ENCODE assay signal across 25 cellular contexts in the genomic region with DNA sequence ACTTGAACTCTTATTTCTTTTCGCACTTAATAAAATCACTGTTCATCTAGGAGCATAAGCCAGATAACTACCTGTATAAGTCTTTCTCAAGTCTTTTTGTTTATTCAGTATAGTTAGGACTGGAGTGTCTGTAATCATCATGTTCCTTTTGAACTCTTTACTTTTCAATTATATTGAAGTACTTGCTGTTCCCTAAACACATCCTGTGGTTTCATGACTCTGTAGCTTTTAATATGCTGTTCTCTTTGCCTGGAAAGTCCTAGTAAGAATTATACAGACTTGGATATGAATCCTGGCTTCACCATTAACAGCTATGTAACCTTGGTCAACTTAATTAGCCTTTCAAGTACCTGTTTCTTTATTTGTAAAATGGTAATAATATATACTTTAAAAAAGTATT.
DNase-seq lines count a peak whose midpoint lies in the region; ATAC-seq, FAIRE-seq and TF ChIP-seq lines count a peak whose summit lies in the region.
"Had no signal": no experiment of that assay in that cellular context is flagged by ENCODE, and none has a peak within 500 bp of the region (broad histone marks: within the 10 kb centered on the region; RNA-seq: fewer than 3 reads in every experiment).

No MANE protein-coding gene starts in this region.

- no peak for TF ChIP-seq RAD21 in HepG2 (CRISPR knock-in tag; IDR thresholded peaks at IDR 0.05)

- H3K9me3 ChIP-seq in HUES6 (ENCODE audit: control insufficient read depth, insufficient read depth, low read depth, low read length) = no peaks in the 10 kb centered on the region
- H3K9me3 ChIP-seq in gastrocnemius medialis = no peaks in the 10 kb centered on the region
- H3K9me3 ChIP-seq in HepG2 (ENCODE audit: low read length) = peaks cover 9% of the 10 kb centered on the region; the same call in 1 of the 2 replicates
- H3K9me3 ChIP-seq: SK-N-SH had no signal

- no peaks in the 10 kb centered on the region for H3K79me2 ChIP-seq in HepG2 (ENCODE audit: insufficient read depth, low read length)

- 98% methylated on average over 1 of the region's 1 CpG for WGBS in HepG2 (ENCODE audit: low lambda C conversion rate)

- H2AFZ ChIP-seq in HepG2 (ENCODE audit: low read length) = no peak overlapping the region

- TF ChIP-seq EP300 in HepG2 (IDR thresholded peaks at IDR 0.05; ENCODE audit: low read depth in 2 of 2, low read length in 2 of 2) (no peak), HepG2 (CRISPR knock-in tag; IDR thresholded peaks at IDR 0.05; ENCODE audit: borderline replicate concordance) (no peak)

- TF ChIP-seq POLR2A in gastrocnemius medialis (IDR thresholded peaks at IDR 0.05) (no peak), HepG2 (IDR thresholded peaks at IDR 0.05; ENCODE audit: insufficient read depth in 1 of 2, low read depth in 2 of 2, low read length in 2 of 2) (no peak)

- in situ Hi-C loops in gastrocnemius medialis (cut with MboI; ENCODE audit: low sequenced_read_pairs in 4 of 4) = no loop called here
- in situ Hi-C loops in HepG2 (cut with HindIII; ENCODE audit: extremely low pct_ligation_motif_present, low pct_unique_long_range_greater_than_20kb) = no loop called here

- no peak overlapping the region for H3K4me2 ChIP-seq in HepG2 (ENCODE audit: low read depth, low read length)
- H3K4me2 ChIP-seq: SK-N-SH had no signal

- CTCF ChIA-PET in HepG2 (lab: Yijun Ruan, JAX; ENCODE audit: low intra/inter-chr PET ratio, low total read pairs) = no interaction called here

- no TSS peak for BruUV-seq in HepG2 (replicated peaks; lab: Mats Ljungman, UMichigan)

- H3K4me3 ChIP-seq in HUES6 (ENCODE audit: low read depth, low read length) (no peak overlapping the region), gastrocnemius medialis (no peak overlapping the region), HepG2 (replicated peaks in 1 of 3; ENCODE audit: insufficient read depth in 1 of 3, low read depth in 2 of 3, low read length in 3 of 3) (no peak overlapping the region)
- H3K4me3 ChIP-seq: K562 had no signal

- H4K20me1 ChIP-seq in HepG2 (ENCODE audit: insufficient read depth, low read length) = no peaks in the 10 kb centered on the region

- H3K4me1 ChIP-seq in HUES6 (ENCODE audit: control insufficient read depth, insufficient read depth, low read length) = no peaks in the 10 kb centered on the region
- H3K4me1 ChIP-seq in gastrocnemius medialis = no peaks in the 10 kb centered on the region
- H3K4me1 ChIP-seq in HepG2 (ENCODE audit: insufficient read depth, low read length) = no peaks in the 10 kb centered on the region

- ATAC-seq in gastrocnemius medialis (no peak), HG02759 (IDR thresholded peaks at IDR 0.05; ENCODE audit: unreplicated experiment) (no peak), HepG2 (no peak), GM18519 (IDR thresholded peaks at IDR 0.05; ENCODE audit: low FRiP score, unreplicated experiment) (no peak)
- ATAC-seq: K562 had no signal

- H3K36me3 ChIP-seq in HUES6 (ENCODE audit: control insufficient read depth, insufficient read depth, low read length) (no peaks in the 10 kb centered on the region), gastrocnemius medialis (no peaks in the 10 kb centered on the region), HepG2 (replicated peaks in 1 of 2; ENCODE audit: control insufficient read depth in 1 of 2, insufficient read depth in 2 of 2, low read length in 2 of 2) (no peaks in the 10 kb centered on the region)

- H3K27me3 ChIP-seq in HUES6 (ENCODE audit: control insufficient read depth, insufficient read depth, low read length) = no peaks in the 10 kb centered on the region
- no peaks in the 10 kb centered on the region for H3K27me3 ChIP-seq in gastrocnemius medialis
- H3K27me3 ChIP-seq in HepG2 (ENCODE audit: control insufficient read depth in 1 of 2, insufficient read depth in 2 of 2, low read length in 2 of 2) = no peaks in the 10 kb centered on the region

- intact Hi-C loops in gastrocnemius medialis (cut with DNase I; ENCODE audit: low total_unique reads) = no loop called here
- intact Hi-C loops in HepG2 (cut with micrococcal nuclease; ENCODE audit: unreplicated experiment) = no loop called here

- H3K9ac ChIP-seq in HUES6 (ENCODE audit: low read length) = no peak overlapping the region
- no peak overlapping the region for H3K9ac ChIP-seq in HepG2 (ENCODE audit: insufficient read depth, low read depth, low read length)
- H3K9ac ChIP-seq: SK-N-SH had no signal

- DNase-seq in NCI-H774 (lab: John Stamatoyannopoulos, UW) = peak; percentile 5
- peak; percentile 29 for DNase-seq in iris pigment epithelial cell (ENCODE audit: low read depth)
- DNase-seq in gastrocnemius medialis = no peak
- no peak for DNase-seq in HepG2 (ENCODE audit: low spot score)
- DNase-seq: DMS153, DND-41, HCEC 1CT, NCI-H1092, NCI-H1417 treated with DMSO at 0.1 percent for 48 hours, NCI-H1694 treated with DMSO at 0.1 percent for 48 hours, NCI-H2081, NCI-H446, NCI-H526 treated with DMSO at 0.1 percent for 48 hours, SK-N-SH, SW 1271 had no signal

- POLR2A ChIA-PET in HepG2 (lab: Yijun Ruan, JAX) = no interaction called here

- TF ChIP-seq CTCF in 22Rv1 (IDR thresholded peaks at IDR 0.05) = no peak
- no peak for TF ChIP-seq CTCF in gastrocnemius medialis (IDR thresholded peaks at IDR 0.05 in 4 of 5, conservative IDR thresholded peaks at IDR 0.05 in 1 of 5)
- TF ChIP-seq CTCF in HepG2 (CRISPR knock-in tag; IDR thresholded peaks at IDR 0.05) = no peak

- peak overlapping the region; percentile 52 for H3K27ac ChIP-seq in 22Rv1
- peak overlapping the region; percentile 26; the same call in 1 of the 2 replicates for H3K27ac ChIP-seq in HUES6 (ENCODE audit: low read depth, low read length)
- no peak overlapping the region for H3K27ac ChIP-seq in gastrocnemius medialis
- H3K27ac ChIP-seq in HepG2 (ENCODE audit: extremely low read length, insufficient read depth, low read length) = no peak overlapping the region
- H3K27ac ChIP-seq: HL-60 had no signal

- FAIRE-seq in HepG2 (lab: Jason Lieb, UNC) = no peak
- FAIRE-seq: GM12892, GM19239, H1, K562, RCC 7860 had no signal

TF ChIP-seq in HepG2, 621 proteins besides CTCF, POLR2A, EP300 and RAD21:
- TF ChIP-seq MIER3 (CRISPR knock-in tag; IDR thresholded peaks at IDR 0.05; ENCODE audit: borderline replicate concordance) (no peak), RARG (CRISPR knock-in tag; IDR thresholded peaks at IDR 0.05; ENCODE audit: low read depth) (no peak), RBAK (CRISPR knock-in tag; IDR thresholded peaks at IDR 0.05) (no peak), RXRA (CRISPR knock-in tag; IDR thresholded peaks at IDR 0.05) (no peak), SALL1 (CRISPR knock-in tag; IDR thresholded peaks at IDR 0.05) (no peak)
TF ChIP-seq in HepG2: peak in this region for 0.

Comparison
In these comparisons a context has a peak if more than half of its experiments do, and no peak if none do; other contexts are left out.
1. H3K27ac ChIP-seq: peak in 22Rv1 (single experiment) and HUES6 (single experiment); none in gastrocnemius medialis (0 of 4) and HepG2 (single experiment).
2. DNase-seq: peak in NCI-H774 (single experiment) and iris pigment epithelial cell (single experiment); none in gastrocnemius medialis (0 of 2) and HepG2 (single experiment).